In genomic region chr5:151104795-151105194, GRCh38 we compare ENCODE assay signal across 17 cellular contexts. TPM values are rescaled to one million over a fixed set of nuclear protein-coding genes. Genes with fewer than 3 reads are reported as not detected.
DNase-seq lines count a peak whose midpoint lies in the region; ATAC-seq and TF ChIP-seq lines count a peak whose summit lies in the region.
"Had no signal": no experiment of that assay in that cellular context is flagged by ENCODE, and none has a peak within 500 bp of the region (broad histone marks: within the 10 kb centered on the region; RNA-seq: fewer than 3 reads in every experiment).

No MANE protein-coding gene starts in this region.

- H3K4me3 ChIP-seq in fibroblast of lung (replicated peaks in 1 of 4; ENCODE audit: control extremely low read depth in 1 of 4, insufficient read depth in 1 of 4, low read depth in 3 of 4, low read length in 4 of 4) (no peak overlapping the region), upper lobe of left lung (no peak overlapping the region), BE2C (ENCODE audit: low read depth, low read length) (no peak overlapping the region)
- H3K4me3 ChIP-seq: MG63 had no signal

- H3K36me3 Mint-ChIP-seq in activated CD4-positive, alpha-beta T cell treated with anti-CD3 and anti-CD28 coated beads, Interleukin-2, amount 10 ng/mL, durations not matched to agents 7 days and 5 days (ENCODE audit: low read depth) = peaks cover 73% of the 10 kb centered on the region

- H3K4me1 ChIP-seq in fibroblast of lung (ENCODE audit: control insufficient read depth, extremely low read depth, insufficient read depth, low read length) (peaks cover 22% of the 10 kb centered on the region), upper lobe of left lung (peaks cover 46 to 59% (median 57%) of the 10 kb centered on the region in 4 donors), BE2C (no peaks in the 10 kb centered on the region; the same call in 1 of the 2 replicates)

- no peak overlapping the region for H2AFZ ChIP-seq in fibroblast of lung (ENCODE audit: low read length)

- CTCF ChIA-PET in activated CD4-positive, alpha-beta T cell treated with anti-CD3 and anti-CD28 coated beads, Interleukin-2, amount 10 ng/mL, durations not matched to agents 7 days and 5 days (lab: Charles Lee) = interaction anchor here (0.8 to 2.8 kb wide), 6 partner anchors 11 to 57 kb away, joined by 3 to 16 read pairs (median 4); no protein-coding TSS in a partner anchor

- H3K9ac ChIP-seq in fibroblast of lung (ENCODE audit: insufficient read depth, low read length) = no peak overlapping the region

- DNase-seq in activated CD4-positive, alpha-beta T cell treated with anti-CD3 and anti-CD28 coated beads, Interleukin-2, amount 10 ng/mL, durations not matched to agents 7 days and 5 days = no peak
- DNase-seq in activated CD4-positive, alpha-beta T cell treated with anti-CD3 and anti-CD28 coated beads, Interleukin-2, amount 50 U/mL, for 4 hours = no peak
- DNase-seq in fibroblast of lung (ENCODE audit: low read depth in 2 of 2) (peak in 1 of 2 donors; percentile 89), myocyte (ENCODE audit: low read depth) (peak; percentile 74), upper lobe of left lung (no peak), BE2C (no peak)
- DNase-seq: 8988T; activated CD4-positive, alpha-beta T cell treated with anti-CD3 and anti-CD28 coated beads, Interleukin-2, amount 50 U/mL, for 48 hours; GDM1; H7; MG63; NCI-H526 treated with DMSO at 0.1 percent for 48 hours; stimulated activated CD4-positive, alpha-beta T cell treated with anti-CD3 and anti-CD28 coated beads, Interleukin-15, amount 100 ng/mL, for 24 hours; stimulated activated naive CD4-positive, alpha-beta T cell had no signal

- H3K4me3 Mint-ChIP-seq in activated CD4-positive, alpha-beta T cell treated with anti-CD3 and anti-CD28 coated beads, Interleukin-2, amount 10 ng/mL, durations not matched to agents 7 days and 5 days = no peak overlapping the region

- peaks cover 6% of the 10 kb centered on the region for H3K4me1 Mint-ChIP-seq in activated CD4-positive, alpha-beta T cell treated with anti-CD3 and anti-CD28 coated beads, Interleukin-2, amount 10 ng/mL, durations not matched to agents 7 days and 5 days

- H3K27me3 ChIP-seq in fibroblast of lung (ENCODE audit: control insufficient read depth, insufficient read depth, low read length) (no peaks in the 10 kb centered on the region), upper lobe of left lung (no peaks in the 10 kb centered on the region), BE2C (no peaks in the 10 kb centered on the region)
- H3K27me3 ChIP-seq: MG63 had no signal

- H3K4me2 ChIP-seq in fibroblast of lung (ENCODE audit: extremely low read depth, insufficient read depth, low read length) = no peak overlapping the region

- POLR2A ChIA-PET in activated CD4-positive, alpha-beta T cell treated with anti-CD3 and anti-CD28 coated beads, Interleukin-2, amount 10 ng/mL, durations not matched to agents 7 days and 5 days (lab: Charles Lee) = no interaction called here

- no peaks in the 10 kb centered on the region for H4K20me1 ChIP-seq in fibroblast of lung (ENCODE audit: control insufficient read depth, extremely low read depth, insufficient read depth, low read length)

- TF ChIP-seq POLR2A in upper lobe of left lung (IDR thresholded peaks at IDR 0.05) = no peak

- 82 to 89% methylated on average over 4 to 5 of the region's 5 CpGs for WGBS in upper lobe of left lung, 2 donors

- TF ChIP-seq EP300 in upper lobe of left lung (IDR thresholded peaks at IDR 0.05) = peak in 1 of 4 donors; percentile 24

- H3K9me3 Mint-ChIP-seq in activated CD4-positive, alpha-beta T cell treated with anti-CD3 and anti-CD28 coated beads, Interleukin-2, amount 10 ng/mL, durations not matched to agents 7 days and 5 days = no peaks in the 10 kb centered on the region

- TF ChIP-seq CTCF in fibroblast of lung (conservative IDR thresholded peaks at IDR 0.05 in 1 of 2, IDR thresholded peaks at IDR 0.05 in 1 of 2; ENCODE audit: low read depth in 1 of 2, low read length in 2 of 2) (no peak), upper lobe of left lung (IDR thresholded peaks at IDR 0.05) (no peak), BE2C (IDR thresholded peaks at IDR 0.05; ENCODE audit: low read depth, low read length) (no peak)

- H3K27ac Mint-ChIP-seq in activated CD4-positive, alpha-beta T cell treated with anti-CD3 and anti-CD28 coated beads, Interleukin-2, amount 10 ng/mL, durations not matched to agents 7 days and 5 days = peak overlapping the region; percentile 3

- ATAC-seq in upper lobe of left lung (ENCODE audit: low FRiP score in 2 of 2) (peak in 1 of 2 donors; percentile 37), HG03196 (IDR thresholded peaks at IDR 0.05; ENCODE audit: unreplicated experiment) (no peak), GM21447 (IDR thresholded peaks at IDR 0.05; ENCODE audit: unreplicated experiment) (no peak)
- ATAC-seq: left colon had no signal

- H3K79me2 ChIP-seq in fibroblast of lung (ENCODE audit: control insufficient read depth, insufficient read depth, low read length) = no peaks in the 10 kb centered on the region

- H3K27ac ChIP-seq in fibroblast of lung (ENCODE audit: insufficient read depth, low read length) (peak overlapping the region; percentile 44), upper lobe of left lung (peak overlapping the region; percentile 19 to 75 (median 62))

- H3K36me3 ChIP-seq in fibroblast of lung (ENCODE audit: control insufficient read depth, insufficient read depth, low read length) = peaks cover 44% of the 10 kb centered on the region
- H3K36me3 ChIP-seq in upper lobe of left lung = peaks cover 0 to 69% (median 12%) of the 10 kb centered on the region in 4 donors
- peaks cover 3% of the 10 kb centered on the region; the same call in 1 of the 2 replicates for H3K36me3 ChIP-seq in BE2C

- no peaks in the 10 kb centered on the region for H3K27me3 Mint-ChIP-seq in activated CD4-positive, alpha-beta T cell treated with anti-CD3 and anti-CD28 coated beads, Interleukin-2, amount 10 ng/mL, durations not matched to agents 7 days and 5 days

- H3K9me3 ChIP-seq in fibroblast of lung (ENCODE audit: control insufficient read depth, insufficient read depth, low read depth, low read length) (no peaks in the 10 kb centered on the region), upper lobe of left lung (no peaks in the 10 kb centered on the region), BE2C (no peaks in the 10 kb centered on the region)
- H3K9me3 ChIP-seq: MG63 had no signal

RNA-seq across cellular contexts. Expression of gene TNIP1, which starts 24.0 kb away (rescaled TPM):
- 100 to 1,000 TPM; 127 TPM for total RNA-seq in activated CD4-positive, alpha-beta T cell treated with anti-CD3 and anti-CD28 coated beads, Interleukin-2, amount 10 ng/mL, durations not matched to agents 7 days and 5 days
- total RNA-seq in fibroblast of lung (54.7 and 59.1 TPM in 2 replicates), myocyte (213 and 269 TPM in 2 replicates), upper lobe of left lung (100 to 1,000 TPM; 109 to 166 (median 130) TPM)
- 32.9 and 47.2 TPM in 2 replicates for polyA plus RNA-seq in fibroblast of lung
- 40.4 and 60.0 TPM in 2 replicates for polyA plus RNA-seq in fibroblast of lung (2012)
- polyA minus RNA-seq in fibroblast of lung (ENCODE audit: low replicate concordance) = 26.1 and 37.6 TPM in 2 replicates
- polyA plus RNA-seq in myocyte (2012) = 153 TPM
- 47.8 TPM for polyA plus RNA-seq in BE2C (2012; ENCODE audit: insufficient read depth, insufficient read length, low read depth)

RNA-seq across cellular contexts. Expression of gene ANXA6, which starts 52.8 kb away (rescaled TPM):
- total RNA-seq in activated CD4-positive, alpha-beta T cell treated with anti-CD3 and anti-CD28 coated beads, Interleukin-2, amount 10 ng/mL, durations not matched to agents 7 days and 5 days = 100 to 1,000 TPM; 494 to 508 TPM
- total RNA-seq in fibroblast of lung (430 and 615 TPM in 2 replicates), myocyte (591 and 661 TPM in 2 replicates), upper lobe of left lung (100 to 1,000 TPM in 1 of 6 donors, 10 to 100 TPM in 5; 68.5 to 176 (median 84.5) TPM)
- 421 and 591 TPM in 2 replicates for polyA plus RNA-seq in fibroblast of lung
- 503 and 689 TPM in 2 replicates for polyA plus RNA-seq in fibroblast of lung (2012)
- 567 and 955 TPM in 2 replicates for polyA minus RNA-seq in fibroblast of lung (ENCODE audit: low replicate concordance)
- polyA plus RNA-seq in myocyte (2012) = 596 TPM
- 114 TPM for polyA plus RNA-seq in BE2C (2012; ENCODE audit: insufficient read depth, insufficient read length, low read depth)
